13 cellular contexts compared by ENCODE assay signal in the genomic region with DNA sequence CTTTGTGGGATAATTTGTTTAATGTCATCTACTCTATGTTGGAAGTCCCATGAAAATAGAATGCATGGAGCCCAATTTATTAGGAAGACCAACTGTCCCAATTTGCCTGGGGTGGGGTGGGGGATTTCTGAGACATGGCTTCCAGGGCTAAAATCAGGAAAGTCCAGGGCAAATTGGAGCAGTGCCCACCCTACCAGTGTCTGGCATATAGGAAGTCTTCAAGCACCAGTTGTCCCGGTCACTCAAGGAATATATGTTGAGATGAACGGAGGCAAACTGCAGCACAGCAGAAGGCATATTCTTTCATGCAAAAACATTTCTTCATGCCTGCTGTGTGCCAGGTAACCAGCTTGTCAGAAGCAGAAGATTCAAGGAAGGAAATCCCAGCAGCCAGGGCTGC.
DNase-seq lines count a peak whose midpoint lies in the region; ATAC-seq, FAIRE-seq and TF ChIP-seq lines count a peak whose summit lies in the region.
"Had no signal": no experiment of that assay in that cellular context is flagged by ENCODE, and none has a peak within 500 bp of the region (broad histone marks: within the 10 kb centered on the region; RNA-seq: fewer than 3 reads in every experiment).

No MANE protein-coding gene starts in this region.

- ATAC-seq in GM21737 (IDR thresholded peaks at IDR 0.05; ENCODE audit: unreplicated experiment) = no peak
- no peak for ATAC-seq in naive thymus-derived CD8-positive, alpha-beta T cell

- no peak for TF ChIP-seq CTCF in neutrophil (IDR thresholded peaks at IDR 0.05)

- H3K27me3 Mint-ChIP-seq in naive thymus-derived CD8-positive, alpha-beta T cell = peaks cover 0 to 6% (median 0%) of the 10 kb centered on the region in 5 donors
- H3K27me3 Mint-ChIP-seq: CD4-positive, CD25-positive, alpha-beta regulatory T cell had no signal

- no peak for FAIRE-seq in H54 (lab: Jason Lieb, UNC)

- H3K9me3 ChIP-seq in BLaER1 = no peaks in the 10 kb centered on the region
- no peaks in the 10 kb centered on the region for H3K9me3 ChIP-seq in neutrophil
- H3K9me3 ChIP-seq: BE2C had no signal

- DNase-seq in NCI-H526 treated with DMSO at 0.1 percent for 48 hours (lab: John Stamatoyannopoulos, UW) (peak; percentile 25), H54 (ENCODE audit: insufficient read length, low spot score) (no peak), NCI-H2107 treated with DMSO at 0.1 percent for 48 hours (lab: John Stamatoyannopoulos, UW; ENCODE audit: unreplicated experiment) (no peak)
- no peak for DNase-seq in naive thymus-derived CD8-positive, alpha-beta T cell
- DNase-seq: BE2C; CD4-positive, CD25-positive, alpha-beta regulatory T cell; DMS53; GM23248; H7 had no signal

- TF ChIP-seq POLR2A in H54 (IDR thresholded peaks at IDR 0.05; ENCODE audit: low read depth, low read length) = no peak

- H3K4me3 Mint-ChIP-seq in naive thymus-derived CD8-positive, alpha-beta T cell = no peak overlapping the region
- H3K4me3 Mint-ChIP-seq: CD4-positive, CD25-positive, alpha-beta regulatory T cell had no signal

- H3K4me3 ChIP-seq in BLaER1 (no peak overlapping the region), neutrophil (ENCODE audit: low read depth in 1 of 2, low read length in 1 of 2) (peak overlapping the region; percentile 21 to 35)
- H3K4me3 ChIP-seq: GM23248 had no signal

- H4K20me1 ChIP-seq in BLaER1 = no peaks in the 10 kb centered on the region

- H3K27me3 ChIP-seq in BLaER1 (no peaks in the 10 kb centered on the region), neutrophil (no peaks in the 10 kb centered on the region)
- H3K27me3 ChIP-seq: BE2C had no signal

- H3K27ac Mint-ChIP-seq in naive thymus-derived CD8-positive, alpha-beta T cell = peak overlapping the region in 1 of 10 donors; percentile 59

- H3K36me3 ChIP-seq in BLaER1 = no peaks in the 10 kb centered on the region
- no peaks in the 10 kb centered on the region for H3K36me3 ChIP-seq in neutrophil
- H3K36me3 ChIP-seq: BE2C had no signal

- H3K27ac ChIP-seq in BLaER1 = peak overlapping the region; percentile 62
- peak overlapping the region; percentile 56 for H3K27ac ChIP-seq in angular gyrus (ENCODE audit: low read depth, low read length)
- H3K27ac ChIP-seq in neutrophil = peak overlapping the region; percentile 98
- H3K27ac ChIP-seq: GM23248 had no signal

- H3K4me2 ChIP-seq in BLaER1 = peak overlapping the region; percentile 63

- peak overlapping the region; percentile 2; the same call in 1 of the 2 replicates for H3K9ac ChIP-seq in BLaER1
- H3K9ac ChIP-seq: GM23248 had no signal

- H3K9me3 Mint-ChIP-seq in naive thymus-derived CD8-positive, alpha-beta T cell = no peaks in the 10 kb centered on the region

- peaks cover 0 to 29% (median under 1%) of the 10 kb centered on the region in 4 donors for H3K4me1 Mint-ChIP-seq in naive thymus-derived CD8-positive, alpha-beta T cell

- POLR2A ChIA-PET in naive thymus-derived CD8-positive, alpha-beta T cell (lab: Charles Lee) = no interaction called here

- H3K36me3 Mint-ChIP-seq in naive thymus-derived CD8-positive, alpha-beta T cell = no peaks in the 10 kb centered on the region
- H3K36me3 Mint-ChIP-seq: CD4-positive, CD25-positive, alpha-beta regulatory T cell had no signal

- H3K4me1 ChIP-seq in BLaER1 (peaks cover 41% of the 10 kb centered on the region), neutrophil (ENCODE audit: control insufficient read depth in 1 of 2, insufficient read depth in 1 of 2, low read depth in 1 of 2, low read length in 1 of 2) (peaks cover 89 to 100% of the 10 kb centered on the region in 2 experiments)
